Comparison of ENCODE assay signal across 3 cellular contexts in the genomic region with DNA sequence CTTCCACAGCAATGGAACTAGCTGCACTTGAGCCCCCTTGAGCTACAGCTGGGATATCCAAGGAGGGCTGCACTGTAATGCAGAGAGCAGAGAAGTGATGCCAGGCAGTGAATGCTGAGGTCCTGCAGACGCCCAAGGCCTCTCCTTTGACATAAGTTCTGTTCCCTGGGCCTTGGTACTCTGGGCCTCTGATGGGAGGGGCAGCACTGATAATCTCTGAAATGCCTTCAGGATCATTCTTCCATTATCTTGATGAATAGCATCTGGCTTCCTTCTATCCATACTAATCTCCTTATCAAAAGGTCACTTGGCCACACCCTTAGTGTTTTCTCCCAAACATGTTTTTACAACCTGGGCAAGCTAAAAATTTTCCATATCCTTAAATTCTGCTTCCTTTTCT.
TF ChIP-seq lines count a peak whose summit lies in the region.

No MANE protein-coding gene starts in this region.

TF ChIP-seq in A549, 52 proteins besides CTCF, POLR2A, EP300 and RAD21 (continued from another document):
- TF ChIP-seq, protein P1, sequence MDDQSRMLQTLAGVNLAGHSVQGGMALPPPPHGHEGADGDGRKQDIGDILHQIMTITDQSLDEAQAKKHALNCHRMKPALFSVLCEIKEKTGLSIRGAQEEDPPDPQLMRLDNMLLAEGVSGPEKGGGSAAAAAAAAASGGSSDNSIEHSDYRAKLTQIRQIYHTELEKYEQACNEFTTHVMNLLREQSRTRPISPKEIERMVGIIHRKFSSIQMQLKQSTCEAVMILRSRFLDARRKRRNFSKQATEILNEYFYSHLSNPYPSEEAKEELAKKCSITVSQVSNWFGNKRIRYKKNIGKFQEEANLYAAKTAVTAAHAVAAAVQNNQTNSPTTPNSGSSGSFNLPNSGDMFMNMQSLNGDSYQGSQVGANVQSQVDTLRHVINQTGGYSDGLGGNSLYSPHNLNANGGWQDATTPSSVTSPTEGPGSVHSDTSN (IDR thresholded peaks at IDR 0.05) = no peak
- TF ChIP-seq PHF8 (IDR thresholded peaks at IDR 0.05; ENCODE audit: borderline replicate concordance, low read depth) (no peak), TFCP2L1 (CRISPR knock-in tag; IDR thresholded peaks at IDR 0.05) (no peak), CBX8 (IDR thresholded peaks at IDR 0.05) (no peak), FOSL2 (IDR thresholded peaks at IDR 0.05) (no peak), FOSL2 (CRISPR knock-in tag; IDR thresholded peaks at IDR 0.05) (no peak)
- TF ChIP-seq, protein P2, sequence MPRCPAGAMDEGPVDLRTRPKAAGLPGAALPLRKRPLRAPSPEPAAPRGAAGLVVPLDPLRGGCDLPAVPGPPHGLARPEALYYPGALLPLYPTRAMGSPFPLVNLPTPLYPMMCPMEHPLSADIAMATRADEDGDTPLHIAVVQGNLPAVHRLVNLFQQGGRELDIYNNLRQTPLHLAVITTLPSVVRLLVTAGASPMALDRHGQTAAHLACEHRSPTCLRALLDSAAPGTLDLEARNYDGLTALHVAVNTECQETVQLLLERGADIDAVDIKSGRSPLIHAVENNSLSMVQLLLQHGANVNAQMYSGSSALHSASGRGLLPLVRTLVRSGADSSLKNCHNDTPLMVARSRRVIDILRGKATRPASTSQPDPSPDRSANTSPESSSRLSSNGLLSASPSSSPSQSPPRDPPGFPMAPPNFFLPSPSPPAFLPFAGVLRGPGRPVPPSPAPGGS (IDR thresholded peaks at IDR 0.05) = no peak

TF ChIP-seq in HEK293, 187 proteins besides CTCF, POLR2A, EP300 and RAD21 (continued from another document):
- TF ChIP-seq, protein P3, sequence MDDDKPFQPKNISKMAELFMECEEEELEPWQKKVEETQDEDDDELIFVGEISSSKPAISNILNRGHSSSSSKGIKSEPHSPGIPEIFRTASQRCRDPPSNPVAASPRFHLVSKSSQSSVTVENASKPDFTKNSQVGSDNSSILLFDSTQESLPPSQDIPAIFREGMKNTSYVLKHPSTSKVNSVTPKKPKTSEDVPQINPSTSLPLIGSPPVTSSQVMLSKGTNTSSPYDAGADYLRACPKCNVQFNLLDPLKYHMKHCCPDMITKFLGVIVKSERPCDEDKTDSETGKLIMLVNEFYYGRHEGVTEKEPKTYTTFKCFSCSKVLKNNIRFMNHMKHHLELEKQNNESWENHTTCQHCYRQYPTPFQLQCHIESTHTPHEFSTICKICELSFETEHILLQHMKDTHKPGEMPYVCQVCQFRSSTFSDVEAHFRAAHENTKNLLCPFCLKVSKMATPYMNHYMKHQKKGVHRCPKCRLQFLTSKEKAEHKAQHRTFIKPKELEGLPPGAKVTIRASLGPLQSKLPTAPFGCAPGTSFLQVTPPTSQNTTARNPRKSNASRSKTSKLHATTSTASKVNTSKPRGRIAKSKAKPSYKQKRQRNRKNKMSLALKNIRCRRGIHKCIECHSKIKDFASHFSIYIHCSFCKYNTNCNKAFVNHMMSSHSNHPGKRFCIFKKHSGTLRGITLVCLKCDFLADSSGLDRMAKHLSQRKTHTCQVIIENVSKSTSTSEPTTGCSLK (tag by site-specific recombination; IDR thresholded peaks at IDR 0.05) = no peak
- no peak for TF ChIP-seq BCL11A (tag by site-specific recombination; IDR thresholded peaks at IDR 0.05; ENCODE audit: low read depth)
TF ChIP-seq in HEK293: peak in this region for 1.

TF ChIP-seq in WTC11, 78 proteins besides CTCF, POLR2A, EP300 and RAD21 (continued from another document):
- TF ChIP-seq, protein P4, sequence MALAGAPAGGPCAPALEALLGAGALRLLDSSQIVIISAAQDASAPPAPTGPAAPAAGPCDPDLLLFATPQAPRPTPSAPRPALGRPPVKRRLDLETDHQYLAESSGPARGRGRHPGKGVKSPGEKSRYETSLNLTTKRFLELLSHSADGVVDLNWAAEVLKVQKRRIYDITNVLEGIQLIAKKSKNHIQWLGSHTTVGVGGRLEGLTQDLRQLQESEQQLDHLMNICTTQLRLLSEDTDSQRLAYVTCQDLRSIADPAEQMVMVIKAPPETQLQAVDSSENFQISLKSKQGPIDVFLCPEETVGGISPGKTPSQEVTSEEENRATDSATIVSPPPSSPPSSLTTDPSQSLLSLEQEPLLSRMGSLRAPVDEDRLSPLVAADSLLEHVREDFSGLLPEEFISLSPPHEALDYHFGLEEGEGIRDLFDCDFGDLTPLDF (CRISPR knock-in tag; IDR thresholded peaks at IDR 0.05) = no peak
- no peak for TF ChIP-seq TP53 (CRISPR knock-in tag; IDR thresholded peaks at IDR 0.05)
- TF ChIP-seq, protein P5, sequence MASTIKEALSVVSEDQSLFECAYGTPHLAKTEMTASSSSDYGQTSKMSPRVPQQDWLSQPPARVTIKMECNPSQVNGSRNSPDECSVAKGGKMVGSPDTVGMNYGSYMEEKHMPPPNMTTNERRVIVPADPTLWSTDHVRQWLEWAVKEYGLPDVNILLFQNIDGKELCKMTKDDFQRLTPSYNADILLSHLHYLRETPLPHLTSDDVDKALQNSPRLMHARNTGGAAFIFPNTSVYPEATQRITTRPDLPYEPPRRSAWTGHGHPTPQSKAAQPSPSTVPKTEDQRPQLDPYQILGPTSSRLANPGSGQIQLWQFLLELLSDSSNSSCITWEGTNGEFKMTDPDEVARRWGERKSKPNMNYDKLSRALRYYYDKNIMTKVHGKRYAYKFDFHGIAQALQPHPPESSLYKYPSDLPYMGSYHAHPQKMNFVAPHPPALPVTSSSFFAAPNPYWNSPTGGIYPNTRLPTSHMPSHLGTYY (CRISPR knock-in tag; IDR thresholded peaks at IDR 0.05) = no peak
- TF ChIP-seq, protein P6, sequence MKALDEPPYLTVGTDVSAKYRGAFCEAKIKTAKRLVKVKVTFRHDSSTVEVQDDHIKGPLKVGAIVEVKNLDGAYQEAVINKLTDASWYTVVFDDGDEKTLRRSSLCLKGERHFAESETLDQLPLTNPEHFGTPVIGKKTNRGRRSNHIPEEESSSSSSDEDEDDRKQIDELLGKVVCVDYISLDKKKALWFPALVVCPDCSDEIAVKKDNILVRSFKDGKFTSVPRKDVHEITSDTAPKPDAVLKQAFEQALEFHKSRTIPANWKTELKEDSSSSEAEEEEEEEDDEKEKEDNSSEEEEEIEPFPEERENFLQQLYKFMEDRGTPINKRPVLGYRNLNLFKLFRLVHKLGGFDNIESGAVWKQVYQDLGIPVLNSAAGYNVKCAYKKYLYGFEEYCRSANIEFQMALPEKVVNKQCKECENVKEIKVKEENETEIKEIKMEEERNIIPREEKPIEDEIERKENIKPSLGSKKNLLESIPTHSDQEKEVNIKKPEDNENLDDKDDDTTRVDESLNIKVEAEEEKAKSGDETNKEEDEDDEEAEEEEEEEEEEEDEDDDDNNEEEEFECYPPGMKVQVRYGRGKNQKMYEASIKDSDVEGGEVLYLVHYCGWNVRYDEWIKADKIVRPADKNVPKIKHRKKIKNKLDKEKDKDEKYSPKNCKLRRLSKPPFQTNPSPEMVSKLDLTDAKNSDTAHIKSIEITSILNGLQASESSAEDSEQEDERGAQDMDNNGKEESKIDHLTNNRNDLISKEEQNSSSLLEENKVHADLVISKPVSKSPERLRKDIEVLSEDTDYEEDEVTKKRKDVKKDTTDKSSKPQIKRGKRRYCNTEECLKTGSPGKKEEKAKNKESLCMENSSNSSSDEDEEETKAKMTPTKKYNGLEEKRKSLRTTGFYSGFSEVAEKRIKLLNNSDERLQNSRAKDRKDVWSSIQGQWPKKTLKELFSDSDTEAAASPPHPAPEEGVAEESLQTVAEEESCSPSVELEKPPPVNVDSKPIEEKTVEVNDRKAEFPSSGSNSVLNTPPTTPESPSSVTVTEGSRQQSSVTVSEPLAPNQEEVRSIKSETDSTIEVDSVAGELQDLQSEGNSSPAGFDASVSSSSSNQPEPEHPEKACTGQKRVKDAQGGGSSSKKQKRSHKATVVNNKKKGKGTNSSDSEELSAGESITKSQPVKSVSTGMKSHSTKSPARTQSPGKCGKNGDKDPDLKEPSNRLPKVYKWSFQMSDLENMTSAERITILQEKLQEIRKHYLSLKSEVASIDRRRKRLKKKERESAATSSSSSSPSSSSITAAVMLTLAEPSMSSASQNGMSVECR (CRISPR knock-in tag; IDR thresholded peaks at IDR 0.05; ENCODE audit: borderline replicate concordance) = no peak
- no peak for TF ChIP-seq NR1H2 (CRISPR knock-in tag; IDR thresholded peaks at IDR 0.05)
- no peak for TF ChIP-seq ZNF317 (CRISPR knock-in tag; IDR thresholded peaks at IDR 0.05; ENCODE audit: borderline replicate concordance, low read depth)
- no peak for TF ChIP-seq ZBTB21 (CRISPR knock-in tag; IDR thresholded peaks at IDR 0.05; ENCODE audit: borderline replicate concordance)
- TF ChIP-seq, protein P7, sequence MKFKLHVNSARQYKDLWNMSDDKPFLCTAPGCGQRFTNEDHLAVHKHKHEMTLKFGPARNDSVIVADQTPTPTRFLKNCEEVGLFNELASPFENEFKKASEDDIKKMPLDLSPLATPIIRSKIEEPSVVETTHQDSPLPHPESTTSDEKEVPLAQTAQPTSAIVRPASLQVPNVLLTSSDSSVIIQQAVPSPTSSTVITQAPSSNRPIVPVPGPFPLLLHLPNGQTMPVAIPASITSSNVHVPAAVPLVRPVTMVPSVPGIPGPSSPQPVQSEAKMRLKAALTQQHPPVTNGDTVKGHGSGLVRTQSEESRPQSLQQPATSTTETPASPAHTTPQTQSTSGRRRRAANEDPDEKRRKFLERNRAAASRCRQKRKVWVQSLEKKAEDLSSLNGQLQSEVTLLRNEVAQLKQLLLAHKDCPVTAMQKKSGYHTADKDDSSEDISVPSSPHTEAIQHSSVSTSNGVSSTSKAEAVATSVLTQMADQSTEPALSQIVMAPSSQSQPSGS (CRISPR knock-in tag; IDR thresholded peaks at IDR 0.05; ENCODE audit: borderline replicate concordance, low read depth) = no peak
- no peak for TF ChIP-seq ETV6 (CRISPR knock-in tag; IDR thresholded peaks at IDR 0.05)
- no peak for TF ChIP-seq ZNF138 (CRISPR knock-in tag; conservative IDR thresholded peaks at IDR 0.05)
- TF ChIP-seq, protein P8, sequence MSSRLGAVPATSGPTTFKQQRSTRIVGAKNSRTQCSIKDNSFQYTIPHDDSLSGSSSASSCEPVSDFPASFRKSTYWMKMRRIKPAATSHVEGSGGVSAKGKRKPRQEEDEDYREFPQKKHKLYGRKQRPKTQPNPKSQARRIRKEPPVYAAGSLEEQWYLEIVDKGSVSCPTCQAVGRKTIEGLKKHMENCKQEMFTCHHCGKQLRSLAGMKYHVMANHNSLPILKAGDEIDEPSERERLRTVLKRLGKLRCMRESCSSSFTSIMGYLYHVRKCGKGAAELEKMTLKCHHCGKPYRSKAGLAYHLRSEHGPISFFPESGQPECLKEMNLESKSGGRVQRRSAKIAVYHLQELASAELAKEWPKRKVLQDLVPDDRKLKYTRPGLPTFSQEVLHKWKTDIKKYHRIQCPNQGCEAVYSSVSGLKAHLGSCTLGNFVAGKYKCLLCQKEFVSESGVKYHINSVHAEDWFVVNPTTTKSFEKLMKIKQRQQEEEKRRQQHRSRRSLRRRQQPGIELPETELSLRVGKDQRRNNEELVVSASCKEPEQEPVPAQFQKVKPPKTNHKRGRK (CRISPR knock-in tag; IDR thresholded peaks at IDR 0.05; ENCODE audit: borderline replicate concordance) = no peak
